15 cellular contexts compared by ENCODE assay signal in genomic region chr4:31290836-31291235, GRCh38.
DNase-seq lines count a peak whose midpoint lies in the region; ATAC-seq and TF ChIP-seq lines count a peak whose summit lies in the region.
"Had no signal": no experiment of that assay in that cellular context is flagged by ENCODE, and none has a peak within 500 bp of the region (broad histone marks: within the 10 kb centered on the region; RNA-seq: fewer than 3 reads in every experiment).

No MANE protein-coding gene starts in this region.

- H3K4me2 ChIP-seq in neural progenitor cell = no peak overlapping the region
- H3K4me2 ChIP-seq: smooth muscle cell had no signal

- peaks cover 2% of the 10 kb centered on the region for H3K27me3 Mint-ChIP-seq in neural progenitor cell (ENCODE audit: insufficient read depth, low read depth)
- no peaks in the 10 kb centered on the region for H3K27me3 Mint-ChIP-seq in type B pancreatic cell
- H3K27me3 Mint-ChIP-seq: activated CD4-positive, alpha-beta memory T cell treated with anti-CD3 and anti-CD28 coated beads, Interleukin-2, amount 10 ng/mL, durations not matched to agents 7 days and 5 days; dendritic cell treated with granulocyte-macrophage colony-stimulating factor and Interleukin-4, amounts not matched to agents 40 ng/mL and 50 ng/mL, for 4 days had no signal

- no peaks in the 10 kb centered on the region for H3K4me1 Mint-ChIP-seq in neural progenitor cell
- H3K4me1 Mint-ChIP-seq in type B pancreatic cell (ENCODE audit: unreplicated experiment) = no peaks in the 10 kb centered on the region
- H3K4me1 Mint-ChIP-seq: activated CD4-positive, alpha-beta memory T cell treated with anti-CD3 and anti-CD28 coated beads, Interleukin-2, amount 10 ng/mL, durations not matched to agents 7 days and 5 days had no signal

- peak overlapping the region; percentile 26 for H2AFZ ChIP-seq in neural progenitor cell (replicated peaks)

- H3K9ac ChIP-seq in neural progenitor cell = no peak overlapping the region

- H4K20me1 ChIP-seq in neural progenitor cell (ENCODE audit: low read depth) = no peaks in the 10 kb centered on the region

- no peaks in the 10 kb centered on the region for H3K36me3 ChIP-seq in neural progenitor cell

- TF ChIP-seq CTCF in neural progenitor cell (IDR thresholded peaks at IDR 0.05) (no peak), type B pancreatic cell (conservative IDR thresholded peaks at IDR 0.05) (no peak)

- H3K4me3 ChIP-seq in neural progenitor cell = no peak overlapping the region
- H3K4me3 ChIP-seq: smooth muscle cell had no signal

- H3K9me3 Mint-ChIP-seq in neural progenitor cell (peaks cover 3% of the 10 kb centered on the region), type B pancreatic cell (peaks cover 7% of the 10 kb centered on the region)
- H3K9me3 Mint-ChIP-seq: dendritic cell treated with granulocyte-macrophage colony-stimulating factor and Interleukin-4, amounts not matched to agents 40 ng/mL and 50 ng/mL, for 4 days had no signal

- H3K27ac Mint-ChIP-seq in neural progenitor cell (no peak overlapping the region), type B pancreatic cell (no peak overlapping the region)
- H3K27ac Mint-ChIP-seq: activated CD4-positive, alpha-beta memory T cell treated with anti-CD3 and anti-CD28 coated beads, Interleukin-2, amount 10 ng/mL, durations not matched to agents 7 days and 5 days; dendritic cell treated with granulocyte-macrophage colony-stimulating factor and Interleukin-4, amounts not matched to agents 40 ng/mL and 50 ng/mL, for 4 days had no signal

- no peaks in the 10 kb centered on the region for H3K9me3 ChIP-seq in neural progenitor cell (ENCODE audit: low read depth)

- no peak overlapping the region for H3K27ac ChIP-seq in neural progenitor cell

- H3F3A ChIP-seq in neural progenitor cell (ENCODE audit: low read depth) = no peaks in the 10 kb centered on the region

- no peaks in the 10 kb centered on the region for H3K4me1 ChIP-seq in neural progenitor cell

- no peak overlapping the region for H3K4me3 Mint-ChIP-seq in neural progenitor cell
- H3K4me3 Mint-ChIP-seq in type B pancreatic cell = no peak overlapping the region
- H3K4me3 Mint-ChIP-seq: activated CD4-positive, alpha-beta memory T cell treated with anti-CD3 and anti-CD28 coated beads, Interleukin-2, amount 10 ng/mL, durations not matched to agents 7 days and 5 days; dendritic cell treated with granulocyte-macrophage colony-stimulating factor and Interleukin-4, amounts not matched to agents 40 ng/mL and 50 ng/mL, for 4 days had no signal

- H3K79me2 ChIP-seq in neural progenitor cell (ENCODE audit: low read depth) = no peaks in the 10 kb centered on the region

- DNase-seq in neural progenitor cell (ENCODE audit: low spot score) (no peak), type B pancreatic cell (ENCODE audit: extremely low spot score, unreplicated experiment) (no peak)
- DNase-seq: activated CD4-positive, alpha-beta memory T cell treated with anti-CD3 and anti-CD28 coated beads, Interleukin-2, amount 10 ng/mL, durations not matched to agents 7 days and 5 days; activated effector memory CD4-positive, alpha-beta T cell treated with anti-CD3 and anti-CD28 coated beads, Interleukin-2, amount 50 U/mL, for 16 hours; NCI-H146; NCI-H526 treated with DMSO at 0.1 percent for 48 hours; nucleus accumbens; T1000 had no signal

- H3K36me3 Mint-ChIP-seq in neural progenitor cell (no peaks in the 10 kb centered on the region), type B pancreatic cell (no peaks in the 10 kb centered on the region)

- peak; percentile 48 for ATAC-seq in GM19328 (IDR thresholded peaks at IDR 0.05; ENCODE audit: unreplicated experiment)
- ATAC-seq in HG02623 (IDR thresholded peaks at IDR 0.05; ENCODE audit: unreplicated experiment) = peak; percentile 41
- ATAC-seq in HG03575 (IDR thresholded peaks at IDR 0.05; ENCODE audit: extremely low read depth, insufficient number of reproducible peaks, low FRiP score, unreplicated experiment) = peak; percentile 31
- ATAC-seq in HG03095 (IDR thresholded peaks at IDR 0.05; ENCODE audit: unreplicated experiment) = no peak
- ATAC-seq in HG02981 (IDR thresholded peaks at IDR 0.05; ENCODE audit: unreplicated experiment) = no peak

- no peaks in the 10 kb centered on the region for H3K27me3 ChIP-seq in neural progenitor cell

Comparison
In these comparisons a context has a peak if more than half of its experiments do, and no peak if none do; other contexts are left out.
1. ATAC-seq: peak in GM19328 (single experiment), HG02623 (single experiment) and HG03575 (single experiment); none in HG03095 (single experiment) and HG02981 (single experiment).